ENCODE assay signal across 10 cellular contexts in genomic region chr17:18043491-18043890, GRCh38. TPM values are rescaled to one million over a fixed set of nuclear protein-coding genes. Genes with fewer than 3 reads are reported as not detected.
DNase-seq lines count a peak whose midpoint lies in the region; ATAC-seq and TF ChIP-seq lines count a peak whose summit lies in the region.
"Had no signal": no experiment of that assay in that cellular context is flagged by ENCODE, and none has a peak within 500 bp of the region (broad histone marks: within the 10 kb centered on the region; RNA-seq: fewer than 3 reads in every experiment).

No MANE protein-coding gene starts in this region.

- H3K4me1 Mint-ChIP-seq in T-helper 2 cell treated with Interferon-gamma antibody and Interleukin-4, amounts not matched to agents 5 μg/mL and 100 μg/mL, for 36 hours (ENCODE audit: low read depth): peaks cover 20% of the 10 kb centered on the region

- H3K4me1 ChIP-seq in DOHH2 (ENCODE audit: control insufficient read depth, low read length): peaks cover 31% of the 10 kb centered on the region
- peaks cover 38% of the 10 kb centered on the region for H3K4me1 ChIP-seq in Karpas-422 (ENCODE audit: low read length)
- H3K4me1 ChIP-seq in prostate gland (replicated peaks): peaks cover 10% of the 10 kb centered on the region

- no peaks in the 10 kb centered on the region for H3K27me3 Mint-ChIP-seq in T-helper 2 cell treated with Interferon-gamma antibody and Interleukin-4, amounts not matched to agents 5 μg/mL and 100 μg/mL, for 36 hours (ENCODE audit: low read depth)

- H3F3A ChIP-seq in DOHH2 (ENCODE audit: control insufficient read depth, insufficient read depth): no peaks in the 10 kb centered on the region

- H3K4me2 ChIP-seq in DOHH2 (ENCODE audit: low read length) (no peak overlapping the region), Karpas-422 (ENCODE audit: low read depth, low read length, poor library complexity, severe bottlenecking) (peak overlapping the region; percentile 89)

- no peak overlapping the region for H3K27ac ChIP-seq in DOHH2 (ENCODE audit: low read depth, low read length)
- H3K27ac ChIP-seq in Karpas-422 (ENCODE audit: low read length): peak overlapping the region; percentile 24; the same call in 1 of the 2 replicates
- no peak overlapping the region for H3K27ac ChIP-seq in prostate gland
- H3K27ac ChIP-seq: esophagus muscularis mucosa had no signal

- DNase-seq in Karpas-422: peak; percentile 55
- DNase-seq in astrocyte of the spinal cord (ENCODE audit: low read depth, low spot score): peak; percentile 28
- peak; percentile 26 for DNase-seq in left kidney (ENCODE audit: low read depth, low spot score)
- DNase-seq in sciatic nerve (ENCODE audit: low spot score): no peak
- DNase-seq in prostate gland (ENCODE audit: low spot score): no peak
- DNase-seq in T-helper 2 cell treated with Interferon-gamma antibody and Interleukin-4, amounts not matched to agents 5 μg/mL and 100 μg/mL, for 36 hours (ENCODE audit: low spot score): no peak
- DNase-seq: activated T-cell treated with anti-CD3 and anti-CD28 coated beads, Interleukin-2, amount 50 U/mL, for 72 hours had no signal

- intact Hi-C loops in sciatic nerve (cut with DNase I): no loop called here
- intact Hi-C loops in prostate gland (cut with DNase I): no loop called here

- no peak overlapping the region for H3K9ac ChIP-seq in Karpas-422 (ENCODE audit: low read length)

- H3K4me3 ChIP-seq in DOHH2 (ENCODE audit: low read length): no peak overlapping the region
- H3K4me3 ChIP-seq in Karpas-422 (ENCODE audit: low read length): no peak overlapping the region
- H3K4me3 ChIP-seq in astrocyte of the spinal cord (ENCODE audit: low read depth, low read length): no peak overlapping the region
- H3K4me3 ChIP-seq in prostate gland: no peak overlapping the region
- H3K4me3 ChIP-seq: esophagus muscularis mucosa had no signal

- H3K9me3 ChIP-seq in DOHH2 (ENCODE audit: control insufficient read depth, insufficient read depth, low read length) (no peaks in the 10 kb centered on the region), Karpas-422 (ENCODE audit: low read length) (no peaks in the 10 kb centered on the region), prostate gland (no peaks in the 10 kb centered on the region)
- H3K9me3 ChIP-seq: esophagus muscularis mucosa had no signal

- no peaks in the 10 kb centered on the region for H4K20me1 ChIP-seq in DOHH2 (ENCODE audit: control insufficient read depth, insufficient read depth, low read depth, low read length)
- no peaks in the 10 kb centered on the region for H4K20me1 ChIP-seq in Karpas-422 (ENCODE audit: insufficient read depth, low read depth, low read length)

- H3K4me3 Mint-ChIP-seq in T-helper 2 cell treated with Interferon-gamma antibody and Interleukin-4, amounts not matched to agents 5 μg/mL and 100 μg/mL, for 36 hours: no peak overlapping the region
- H3K4me3 Mint-ChIP-seq: activated T-cell treated with anti-CD3 and anti-CD28 coated beads, Interleukin-2, amount 50 U/mL, for 72 hours had no signal

- H3K27me3 ChIP-seq in DOHH2 (ENCODE audit: control insufficient read depth, low read length) (no peaks in the 10 kb centered on the region), Karpas-422 (ENCODE audit: low read length) (no peaks in the 10 kb centered on the region), prostate gland (replicated peaks; ENCODE audit: insufficient read depth) (no peaks in the 10 kb centered on the region)
- H3K27me3 ChIP-seq: esophagus muscularis mucosa had no signal

- H3K9me3 Mint-ChIP-seq in T-helper 2 cell treated with Interferon-gamma antibody and Interleukin-4, amounts not matched to agents 5 μg/mL and 100 μg/mL, for 36 hours: no peaks in the 10 kb centered on the region
- H3K9me3 Mint-ChIP-seq: activated T-cell treated with anti-CD3 and anti-CD28 coated beads, Interleukin-2, amount 50 U/mL, for 72 hours had no signal

- ATAC-seq in sciatic nerve: no peak
- ATAC-seq in GM21515 (IDR thresholded peaks at IDR 0.05; ENCODE audit: unreplicated experiment): no peak
- ATAC-seq: activated T-cell treated with anti-CD3 and anti-CD28 coated beads, Interleukin-2, amount 50 U/mL, for 72 hours had no signal

- TF ChIP-seq POLR2A in prostate gland (IDR thresholded peaks at IDR 0.05): no peak

- no peaks in the 10 kb centered on the region for H3K9me2 ChIP-seq in DOHH2 (replicated peaks; ENCODE audit: control insufficient read depth, low read length)
- no peaks in the 10 kb centered on the region for H3K9me2 ChIP-seq in Karpas-422 (replicated peaks; ENCODE audit: insufficient read depth, low read length)

- H2AFZ ChIP-seq in Karpas-422 (ENCODE audit: low read length): no peak overlapping the region

- 41% methylated on average over 1 of the region's 1 CpG for WGBS in prostate gland

- H3K36me3 ChIP-seq in DOHH2 (ENCODE audit: control insufficient read depth, low read length) (peaks cover 39% of the 10 kb centered on the region), Karpas-422 (ENCODE audit: insufficient read depth, low read length) (peaks cover 7% of the 10 kb centered on the region; the same call in 1 of the 2 replicates), prostate gland (no peaks in the 10 kb centered on the region)

- no peak overlapping the region for H3K27ac Mint-ChIP-seq in T-helper 2 cell treated with Interferon-gamma antibody and Interleukin-4, amounts not matched to agents 5 μg/mL and 100 μg/mL, for 36 hours

- peak; percentile 39 for TF ChIP-seq CTCF in DOHH2 (IDR thresholded peaks at IDR 0.05; ENCODE audit: low read depth, low read length, poor library complexity, severe bottlenecking)
- TF ChIP-seq CTCF in astrocyte of the spinal cord (IDR thresholded peaks at IDR 0.05; ENCODE audit: low read depth, low read length): peak; percentile 26
- TF ChIP-seq CTCF in prostate gland (IDR thresholded peaks at IDR 0.05): peak in 2 of 4 experiments; percentile 5 to 25

- peaks cover 10% of the 10 kb centered on the region for H3K36me3 Mint-ChIP-seq in T-helper 2 cell treated with Interferon-gamma antibody and Interleukin-4, amounts not matched to agents 5 μg/mL and 100 μg/mL, for 36 hours (ENCODE audit: low read depth)

- in situ Hi-C loops in astrocyte of the spinal cord (cut with HindIII; ENCODE audit: low sequenced_read_pairs): no loop called here

- peaks cover 48% of the 10 kb centered on the region for H3K79me2 ChIP-seq in DOHH2 (ENCODE audit: control insufficient read depth, low read length)
- H3K79me2 ChIP-seq in Karpas-422 (ENCODE audit: low read length): peaks cover 60% of the 10 kb centered on the region

RNA-seq across cellular contexts. Expression of gene GID4, which starts 4.3 kb away (rescaled TPM):
- 7.8 and 8.9 TPM in 2 replicates for total RNA-seq in Karpas-422 (2014; rRNA removed; shearing (Covaris generic); ENCODE audit: low replicate concordance)
- total RNA-seq in sciatic nerve: 17.1 TPM
- total RNA-seq in prostate gland: 10 to 100 TPM; 11.0 to 19.1 TPM

RNA-seq across cellular contexts. Expression of gene ATPAF2, which starts 4.5 kb away (rescaled TPM):
- total RNA-seq in Karpas-422 (2014; rRNA removed; shearing (Covaris generic); ENCODE audit: low replicate concordance): 38.8 and 49.7 TPM in 2 replicates
- total RNA-seq in sciatic nerve (22.8 TPM), prostate gland (10 to 100 TPM; 17.7 to 30.5 TPM)

RNA-seq across cellular contexts. Expression of gene DRG2, which starts 44.3 kb away (rescaled TPM):
- total RNA-seq in Karpas-422 (2014; rRNA removed; shearing (Covaris generic); ENCODE audit: low replicate concordance): 21.5 and 26.3 TPM in 2 replicates
- 29.8 TPM for total RNA-seq in sciatic nerve
- 10 to 100 TPM; 44.1 to 56.9 TPM for total RNA-seq in prostate gland

Comparison
In these comparisons a context has a peak if more than half of its experiments do, and no peak if none do; other contexts are left out.
1. DNase-seq: peak in Karpas-422 (single experiment), astrocyte of the spinal cord (single experiment) and left kidney (single experiment); none in sciatic nerve (single experiment), prostate gland (single experiment) and T-helper 2 cell treated with Interferon-gamma antibody and Interleukin-4, amounts not matched to agents 5 μg/mL and 100 μg/mL, for 36 hours (single experiment).